Comparison of ENCODE assay signal across 8 cellular contexts in genomic region chr3:136075218-136075808, GRCh38.
DNase-seq lines count a peak whose midpoint lies in the region; ATAC-seq and TF ChIP-seq lines count a peak whose summit lies in the region.

No MANE protein-coding gene starts in this region.

- H2AFZ ChIP-seq in Loucy (ENCODE audit: low read length) (no peak overlapping the region), neural progenitor cell (replicated peaks) (no peak overlapping the region)

- H3K4me3 ChIP-seq in Loucy (ENCODE audit: low read length, poor library complexity, severe bottlenecking) = no peak overlapping the region
- H3K4me3 ChIP-seq in fibroblast of pulmonary artery (replicated peaks; ENCODE audit: low read depth, low read length) = no peak overlapping the region
- H3K4me3 ChIP-seq in neural progenitor cell = no peak overlapping the region

- POLR2A ChIA-PET in RWPE1 (lab: Yijun Ruan, JAX; ENCODE audit: low non-redundant PET) = interaction anchor here (0.7 kb wide), 1 partner anchor 677 kb away, joined by 5 read pairs; the partner anchor contains the start of gene STAG1

- H3K9me3 Mint-ChIP-seq in activated T-helper 1 cell treated with anti-CD3 and anti-CD28 coated beads, Interleukin-12 subunit alpha, Interleukin-12 subunit beta, Interleukin-2, Interleukin-4 antibody, amounts not matched to agents 30 ng/mL and 10 ng/mL and 1 ng/mL, durations not matched to agents 14 hours and 24 hours and 36 hours = no peaks in the 10 kb centered on the region
- H3K9me3 Mint-ChIP-seq in neural progenitor cell = no peaks in the 10 kb centered on the region

- H3K9ac ChIP-seq in Loucy (ENCODE audit: low read depth, low read length, poor library complexity, severe bottlenecking) (no peak overlapping the region), neural progenitor cell (no peak overlapping the region)

- H3F3A ChIP-seq in Loucy (ENCODE audit: low read depth) (no peaks in the 10 kb centered on the region), neural progenitor cell (ENCODE audit: low read depth) (no peaks in the 10 kb centered on the region)

- TF ChIP-seq CTCF in Loucy (conservative IDR thresholded peaks at IDR 0.05; ENCODE audit: low read length) = peak; percentile 90
- TF ChIP-seq CTCF in RWPE1 (conservative IDR thresholded peaks at IDR 0.05; ENCODE audit: low read depth) = peak; percentile 89
- TF ChIP-seq CTCF in fibroblast of pulmonary artery (IDR thresholded peaks at IDR 0.05; ENCODE audit: low read length, missing control alignments) = peak; percentile 93
- peak; percentile 99 for TF ChIP-seq CTCF in neural progenitor cell (IDR thresholded peaks at IDR 0.05)

- H3K27ac ChIP-seq in RWPE1 = no peak overlapping the region
- H3K27ac ChIP-seq in neural progenitor cell = no peak overlapping the region

- CTCF ChIA-PET in RWPE1 (lab: Yijun Ruan, JAX) = interaction anchor here (0.6 to 1.4 kb wide), 13 partner anchors 10 to 706 kb away, joined by 3 to 5 read pairs (median 3); partner anchors contain the start of genes PCCB and STAG1

- no peak overlapping the region for H3K27ac Mint-ChIP-seq in activated T-helper 1 cell treated with anti-CD3 and anti-CD28 coated beads, Interleukin-12 subunit alpha, Interleukin-12 subunit beta, Interleukin-2, Interleukin-4 antibody, amounts not matched to agents 30 ng/mL and 10 ng/mL and 1 ng/mL, durations not matched to agents 14 hours and 24 hours and 36 hours
- H3K27ac Mint-ChIP-seq in neural progenitor cell = no peak overlapping the region

- no peak overlapping the region for H3K4me2 ChIP-seq in Loucy (ENCODE audit: low read depth, low read length, poor library complexity, severe bottlenecking)
- H3K4me2 ChIP-seq in neural progenitor cell = no peak overlapping the region

- no peaks in the 10 kb centered on the region for H4K20me1 ChIP-seq in Loucy (ENCODE audit: insufficient read depth, low read length, poor library complexity, severe bottlenecking)
- H4K20me1 ChIP-seq in neural progenitor cell (ENCODE audit: low read depth) = no peaks in the 10 kb centered on the region

- H3K27me3 ChIP-seq in Loucy (ENCODE audit: insufficient read depth, low read length, poor library complexity, severe bottlenecking) (no peaks in the 10 kb centered on the region), neural progenitor cell (no peaks in the 10 kb centered on the region)

- peaks cover 6% of the 10 kb centered on the region for H3K27me3 Mint-ChIP-seq in activated T-helper 1 cell treated with anti-CD3 and anti-CD28 coated beads, Interleukin-12 subunit alpha, Interleukin-12 subunit beta, Interleukin-2, Interleukin-4 antibody, amounts not matched to agents 30 ng/mL and 10 ng/mL and 1 ng/mL, durations not matched to agents 14 hours and 24 hours and 36 hours (ENCODE audit: insufficient read depth)
- H3K27me3 Mint-ChIP-seq in neural progenitor cell (ENCODE audit: insufficient read depth, low read depth) = no peaks in the 10 kb centered on the region

- ATAC-seq in GM21526 (IDR thresholded peaks at IDR 0.05; ENCODE audit: low FRiP score, unreplicated experiment) = no peak

- H3K4me3 Mint-ChIP-seq in activated T-helper 1 cell treated with anti-CD3 and anti-CD28 coated beads, Interleukin-12 subunit alpha, Interleukin-12 subunit beta, Interleukin-2, Interleukin-4 antibody, amounts not matched to agents 30 ng/mL and 10 ng/mL and 1 ng/mL, durations not matched to agents 14 hours and 24 hours and 36 hours = no peak overlapping the region
- H3K4me3 Mint-ChIP-seq in neural progenitor cell = no peak overlapping the region

- no peaks in the 10 kb centered on the region for H3K4me1 ChIP-seq in Loucy (ENCODE audit: insufficient read depth, low read length, poor library complexity, severe bottlenecking)
- no peaks in the 10 kb centered on the region for H3K4me1 ChIP-seq in neural progenitor cell

- H3K9me2 ChIP-seq in Loucy (replicated peaks; ENCODE audit: low read depth, low read length) = no peaks in the 10 kb centered on the region

- no peaks in the 10 kb centered on the region for H3K9me3 ChIP-seq in Loucy (ENCODE audit: insufficient read depth, low read depth, low read length)
- H3K9me3 ChIP-seq in neural progenitor cell (ENCODE audit: low read depth) = no peaks in the 10 kb centered on the region

- peaks cover 10% of the 10 kb centered on the region for H3K4me1 Mint-ChIP-seq in activated T-helper 1 cell treated with anti-CD3 and anti-CD28 coated beads, Interleukin-12 subunit alpha, Interleukin-12 subunit beta, Interleukin-2, Interleukin-4 antibody, amounts not matched to agents 30 ng/mL and 10 ng/mL and 1 ng/mL, durations not matched to agents 14 hours and 24 hours and 36 hours (ENCODE audit: low read depth)
- peaks cover 13% of the 10 kb centered on the region for H3K4me1 Mint-ChIP-seq in neural progenitor cell

- intact Hi-C loops in activated T-helper 1 cell treated with anti-CD3 and anti-CD28 coated beads, Interleukin-12 subunit alpha, Interleukin-12 subunit beta, Interleukin-2, Interleukin-4 antibody, amounts not matched to agents 30 ng/mL and 10 ng/mL and 1 ng/mL, durations not matched to agents 14 hours and 24 hours and 36 hours (cut with micrococcal nuclease) = loop anchor here (1.0 to 10.0 kb wide), 12 partner anchors 121 to 1896 kb away; partner anchors contain the start of genes MSL2, NCK1, PCCB and STAG1

- peak; percentile 87 for DNase-seq in G401 (ENCODE audit: low spot score)
- DNase-seq in RWPE1 (ENCODE audit: low spot score) = peak; percentile 41
- DNase-seq in activated T-helper 1 cell treated with anti-CD3 and anti-CD28 coated beads, Interleukin-12 subunit alpha, Interleukin-12 subunit beta, Interleukin-2, Interleukin-4 antibody, amounts not matched to agents 30 ng/mL and 10 ng/mL and 1 ng/mL, durations not matched to agents 14 hours and 24 hours and 36 hours (ENCODE audit: low spot score) = peak; percentile 47
- peak; percentile 91 for DNase-seq in fibroblast of pulmonary artery (ENCODE audit: low read depth)
- peak; percentile 81 for DNase-seq in neural progenitor cell (ENCODE audit: low spot score)
- peak; percentile 63 for DNase-seq in stromal cell of bone marrow (ENCODE audit: low read depth)

- H3K36me3 ChIP-seq in Loucy (ENCODE audit: insufficient read depth, low read length) (no peaks in the 10 kb centered on the region), neural progenitor cell (peaks cover 3% of the 10 kb centered on the region)

- no peaks in the 10 kb centered on the region for H3K36me3 Mint-ChIP-seq in activated T-helper 1 cell treated with anti-CD3 and anti-CD28 coated beads, Interleukin-12 subunit alpha, Interleukin-12 subunit beta, Interleukin-2, Interleukin-4 antibody, amounts not matched to agents 30 ng/mL and 10 ng/mL and 1 ng/mL, durations not matched to agents 14 hours and 24 hours and 36 hours (ENCODE audit: low read depth)
- H3K36me3 Mint-ChIP-seq in neural progenitor cell = peaks cover 2% of the 10 kb centered on the region

- in situ Hi-C loops in G401 (cut with HindIII; ENCODE audit: low sequenced_read_pairs) = no loop called here

- H3K79me2 ChIP-seq in Loucy (ENCODE audit: insufficient read depth, low read length) (peaks cover 3% of the 10 kb centered on the region; the same call in 1 of the 2 replicates), neural progenitor cell (ENCODE audit: low read depth) (no peaks in the 10 kb centered on the region)

Comparison
In these comparisons a context has a peak if more than half of its experiments do, and no peak if none do; other contexts are left out.
1. DNase-seq: peak in every context shown above with its lines; median percentile 91 in fibroblast of pulmonary artery; 87 in G401; 81 in neural progenitor cell; 63 in stromal cell of bone marrow; 47 in activated T-helper 1 cell treated with anti-CD3 and anti-CD28 coated beads, Interleukin-12 subunit alpha, Interleukin-12 subunit beta, Interleukin-2, Interleukin-4 antibody, amounts not matched to agents 30 ng/mL and 10 ng/mL and 1 ng/mL, durations not matched to agents 14 hours and 24 hours and 36 hours; 41 in RWPE1.